In genomic region chr1:205141236-205142104, GRCh38 we compare ENCODE assay signal across 8 cellular contexts. TPM values are rescaled to one million over a fixed set of nuclear protein-coding genes. Genes with fewer than 3 reads are reported as not detected.
DNase-seq lines count a peak whose midpoint lies in the region; ATAC-seq and TF ChIP-seq lines count a peak whose summit lies in the region.

No MANE protein-coding gene starts in this region.

- WGBS in SK-N-SH (ENCODE audit: low lambda C conversion rate) = 29% methylated on average over 12 of the region's 12 CpGs
- 22% methylated on average over 12 of the region's 12 CpGs for WGBS in prostate gland

- H3K9me3 Mint-ChIP-seq in activated naive CD4-positive, alpha-beta T cell treated with anti-CD3 and anti-CD28 coated beads, Interleukin-2, amount 50 U/mL, for 72 hours = no peaks in the 10 kb centered on the region

- peak overlapping the region; percentile 52; the same call in 1 of the 2 replicates for H3K4me2 ChIP-seq in SK-N-SH

- TF ChIP-seq CTCF in NB4 (IDR thresholded peaks at IDR 0.05; ENCODE audit: low read depth, low read length) = peak; percentile 79
- peak; percentile 94 for TF ChIP-seq CTCF in SK-N-SH (IDR thresholded peaks at IDR 0.05)
- TF ChIP-seq CTCF in prostate gland (IDR thresholded peaks at IDR 0.05) = peak in 3 of 4 experiments; percentile 68 to 72 (median 71)
- peak; percentile 88 for TF ChIP-seq CTCF in upper lobe of right lung (IDR thresholded peaks at IDR 0.05)

- peak; percentile 67 for TF ChIP-seq RAD21 in SK-N-SH (IDR thresholded peaks at IDR 0.05; ENCODE audit: low read length)

- H3K4me1 ChIP-seq in SK-N-SH (ENCODE audit: control insufficient read depth in 1 of 2, insufficient read depth in 2 of 2, low read depth in 1 of 2, low read length in 1 of 2) = peaks cover 5 to 10% of the 10 kb centered on the region in 2 experiments
- H3K4me1 ChIP-seq in prostate gland (replicated peaks) = no peaks in the 10 kb centered on the region
- peaks cover 16% of the 10 kb centered on the region for H3K4me1 ChIP-seq in upper lobe of right lung

- DNase-seq in activated gamma-delta T cell treated with Interleukin-2 at 50 U/mL for 16 hours (peak; percentile 78), activated gamma-delta T cell (lab: John Stamatoyannopoulos, UW) (no peak), NB4 (ENCODE audit: low read depth) (peak; percentile 83), SK-N-SH (peak; percentile 67), head of caudate nucleus (peak; percentile 43 to 92 (median 82)), prostate gland (ENCODE audit: low spot score) (peak; percentile 62), upper lobe of right lung (no peak)
- peak in 1 of 2 donors; percentile 78 for DNase-seq in activated naive CD4-positive, alpha-beta T cell treated with anti-CD3 and anti-CD28 coated beads, Interleukin-2, amount 50 U/mL, for 72 hours (ENCODE audit: low spot score in 2 of 2)

- no peaks in the 10 kb centered on the region for H3K79me2 ChIP-seq in SK-N-SH (ENCODE audit: insufficient read depth)

- ATAC-seq in activated naive CD4-positive, alpha-beta T cell treated with anti-CD3 and anti-CD28 coated beads, Interleukin-2, amount 50 U/mL, for 72 hours = peak; percentile 85 to 88
- ATAC-seq in upper lobe of right lung = peak; percentile 94

- H3F3A ChIP-seq in SK-N-SH (replicated peaks; ENCODE audit: insufficient read depth) = peaks cover 8% of the 10 kb centered on the region

- no peaks in the 10 kb centered on the region for H3K36me3 Mint-ChIP-seq in activated naive CD4-positive, alpha-beta T cell treated with anti-CD3 and anti-CD28 coated beads, Interleukin-2, amount 50 U/mL, for 72 hours

- H3K9me3 ChIP-seq in SK-N-SH (no peaks in the 10 kb centered on the region), prostate gland (no peaks in the 10 kb centered on the region), upper lobe of right lung (no peaks in the 10 kb centered on the region)

- CTCF ChIA-PET in SK-N-SH (lab: Yijun Ruan, JAX) = interaction anchor here (0.6 to 4.5 kb wide), 56 partner anchors 8 to 391 kb away, joined by 3 to 33 read pairs (median 4); partner anchors contain the start of gene RBBP5

- POLR2A ChIA-PET in SK-N-SH (lab: Yijun Ruan, JAX) = no interaction called here

- no peak for TF ChIP-seq EP300 in SK-N-SH (IDR thresholded peaks at IDR 0.05; ENCODE audit: borderline replicate concordance in 1 of 2, low read depth in 1 of 2, low read length in 1 of 2)

- TF ChIP-seq POLR2A in NB4 (IDR thresholded peaks at IDR 0.05; ENCODE audit: extremely low read depth, insufficient read length) (no peak), prostate gland (IDR thresholded peaks at IDR 0.05) (no peak)

- H3K9ac ChIP-seq in SK-N-SH = no peak overlapping the region

- H3K27ac ChIP-seq in SK-N-SH (ENCODE audit: low read depth in 2 of 2, low read length in 1 of 2) = no peak overlapping the region
- H3K27ac ChIP-seq in prostate gland = no peak overlapping the region
- no peak overlapping the region for H3K27ac ChIP-seq in upper lobe of right lung

- H3K4me3 ChIP-seq in NB4 (ENCODE audit: low read depth, low read length) (no peak overlapping the region), SK-N-SH (ENCODE audit: low read depth in 2 of 2, low read length in 1 of 2) (peak overlapping the region in 1 of 2 experiments; percentile 33; a peak in 1 of 4 replicates), prostate gland (no peak overlapping the region), upper lobe of right lung (no peak overlapping the region)

- intact Hi-C loops in head of caudate nucleus (cut with DNase I) (no loop called here), prostate gland (cut with DNase I) (loop anchor here (5.0 kb wide), 2 partner anchors 116 to 154 kb away; no protein-coding TSS in a partner anchor), upper lobe of right lung (cut with DNase I) (no loop called here)

- H2AFZ ChIP-seq in SK-N-SH (ENCODE audit: low read depth) = no peak overlapping the region

- H3K27me3 ChIP-seq in SK-N-SH (ENCODE audit: insufficient read depth) (no peaks in the 10 kb centered on the region), prostate gland (replicated peaks; ENCODE audit: insufficient read depth) (no peaks in the 10 kb centered on the region), upper lobe of right lung (no peaks in the 10 kb centered on the region)

- peak overlapping the region in 1 of 2 donors; percentile 24 for H3K27ac Mint-ChIP-seq in activated naive CD4-positive, alpha-beta T cell treated with anti-CD3 and anti-CD28 coated beads, Interleukin-2, amount 50 U/mL, for 72 hours

- H3K9me2 ChIP-seq in SK-N-SH = no peaks in the 10 kb centered on the region

- no peaks in the 10 kb centered on the region for H4K20me1 ChIP-seq in SK-N-SH (ENCODE audit: insufficient read depth)

- H3K36me3 ChIP-seq in SK-N-SH (replicated peaks in 1 of 2; ENCODE audit: control insufficient read depth in 1 of 2, insufficient read depth in 2 of 2, low read length in 1 of 2) (peaks cover 0 to 5% of the 10 kb centered on the region in 2 experiments), prostate gland (no peaks in the 10 kb centered on the region), upper lobe of right lung (no peaks in the 10 kb centered on the region)

TF ChIP-seq in SK-N-SH, 30 proteins besides CTCF, POLR2A, EP300 and RAD21:
- TF ChIP-seq YY1 (IDR thresholded peaks at IDR 0.05; ENCODE audit: low read depth) = no peak
- no peak; the same call in 1 of the 2 replicates for TF ChIP-seq POLR2AphosphoS5 (IDR thresholded peaks at IDR 0.05; ENCODE audit: low read depth, low read length)
- no peak for TF ChIP-seq RCOR1 (IDR thresholded peaks at IDR 0.05; ENCODE audit: low read length)
- peak; percentile 67 for TF ChIP-seq SMC3 (IDR thresholded peaks at IDR 0.05; ENCODE audit: low read depth, low read length)
- TF ChIP-seq FOSL2 (IDR thresholded peaks at IDR 0.05; ENCODE audit: borderline replicate concordance, low read depth) = no peak
TF ChIP-seq in SK-N-SH: peak in this region for 1.

RNA-seq across cellular contexts. Expression of gene RBBP5, which starts 19.7 kb away (rescaled TPM):
- 5.7 and 7.7 TPM in 2 replicates for polyA plus RNA-seq in SK-N-SH (2012; rRNA removed)
- 8.5 and 9.2 TPM in 2 replicates for polyA plus RNA-seq in SK-N-SH (2012; cell fraction: cytosol; rRNA removed)
- 2.3 and 4.0 TPM in 2 replicates for polyA plus RNA-seq in SK-N-SH (2012; cell fraction: nucleus; rRNA removed)
- total RNA-seq in activated naive CD4-positive, alpha-beta T cell treated with anti-CD3 and anti-CD28 coated beads, Interleukin-2, amount 50 U/mL, for 72 hours = 10 to 100 TPM; 19.3 to 24.6 TPM
- 10 to 100 TPM; 15.0 to 15.1 TPM for total RNA-seq in prostate gland
- 16.6 TPM for total RNA-seq in upper lobe of right lung

RNA-seq across cellular contexts. Expression of gene TMEM81, which starts 57.2 kb away (rescaled TPM):
- 1.8 and 2.7 TPM in 2 replicates for polyA plus RNA-seq in SK-N-SH (2012; rRNA removed)
- polyA plus RNA-seq in SK-N-SH (2012; cell fraction: cytosol; rRNA removed) = 2.2 and 2.3 TPM in 2 replicates
- polyA plus RNA-seq in SK-N-SH (2012; cell fraction: nucleus; rRNA removed) = 1.9 and 3.8 TPM in 2 replicates
- 1 to 10 TPM; 4.1 to 6.0 TPM for total RNA-seq in activated naive CD4-positive, alpha-beta T cell treated with anti-CD3 and anti-CD28 coated beads, Interleukin-2, amount 50 U/mL, for 72 hours
- total RNA-seq in prostate gland (1 to 10 TPM in 1 of 2 donors, under 1 TPM in 1; 0.73 to 2.2 TPM), upper lobe of right lung (3.5 TPM)

Comparison
In these comparisons a context has a peak if more than half of its experiments do, and no peak if none do; other contexts are left out.
1. DNase-seq: peak in activated gamma-delta T cell treated with Interleukin-2 at 50 U/mL for 16 hours (single experiment), NB4 (single experiment), SK-N-SH (single experiment), head of caudate nucleus (42 of 42) and prostate gland (single experiment); none in activated gamma-delta T cell (single experiment) and upper lobe of right lung (single experiment).
2. Peak in every context shown above with its lines, with median percentiles within 50 percentile points of each other: CTCF ChIP-seq.